ENCODE assay signal across 8 cellular contexts in genomic region chr9:89234636-89235035, GRCh38.
DNase-seq lines count a peak whose midpoint lies in the region; TF ChIP-seq lines count a peak whose summit lies in the region.

No MANE protein-coding gene starts in this region.

- DNase-seq in GM10248 (ENCODE audit: extremely low spot score) (peak; percentile 43), foreskin fibroblast (peak in 1 of 2 donors; percentile 46), DMS153 treated with DMSO at 0.1 percent for 48 hours (lab: John Stamatoyannopoulos, UW; ENCODE audit: unreplicated experiment) (no peak), NK-92 (lab: John Stamatoyannopoulos, UW; ENCODE audit: unreplicated experiment) (no peak), T1000 (lab: John Stamatoyannopoulos, UW) (no peak)
- DNase-seq in stimulated activated CD4-positive, alpha-beta T cell treated with anti-CD3 and anti-CD28 coated beads, Interleukin-1b, Interleukin-23, amount 100 ng/mL, for 24 hours (ENCODE audit: low read depth in 4 of 4, low spot score in 1 of 4): peak in 3 of 4 experiments; percentile 2 to 51 (median 42)

- H3K27ac ChIP-seq in HEK293 (ENCODE audit: extremely low read depth, low read depth, low read length): no peak overlapping the region

- TF ChIP-seq CTCF in GM10248 (IDR thresholded peaks at IDR 0.05; ENCODE audit: control extremely low read depth, extremely low read depth, low read depth, missing control alignments) (no peak), HEK293 (tag by site-specific recombination; IDR thresholded peaks at IDR 0.05) (peak; percentile 50; the same call in 1 of the 2 replicates), WI38 (IDR thresholded peaks at IDR 0.05; ENCODE audit: low read depth, low read length) (no peak), foreskin fibroblast (IDR thresholded peaks at IDR 0.05; ENCODE audit: low read depth, low read length) (peak; percentile 9)

- H3K4me1 ChIP-seq in HEK293 (ENCODE audit: control insufficient read depth, insufficient read depth, low read length): no peaks in the 10 kb centered on the region

- no peak overlapping the region for H3K4me3 ChIP-seq in HEK293 (ENCODE audit: low read depth, low read length)
- H3K4me3 ChIP-seq in WI38 (ENCODE audit: low read depth, low read length): peak overlapping the region; percentile 29
- H3K4me3 ChIP-seq in foreskin fibroblast (ENCODE audit: low read depth in 1 of 2, low read length in 2 of 2): peak overlapping the region in 1 of 2 donors; percentile 12

- POLR2A ChIA-PET in GM10248 (lab: Yijun Ruan, JAX): no interaction called here
- POLR2A ChIA-PET in HEK293 (lab: Yijun Ruan, JAX): no interaction called here

- H3K36me3 ChIP-seq in HEK293 (ENCODE audit: control insufficient read depth in 2 of 2, insufficient read depth in 1 of 2, low read length in 2 of 2): no peaks in the 10 kb centered on the region

- H3K9me3 ChIP-seq in HEK293 (ENCODE audit: control insufficient read depth, insufficient read depth, low read depth, low read length): no peaks in the 10 kb centered on the region

- CTCF ChIA-PET in GM10248 (lab: Yijun Ruan, JAX) (no interaction called here), HEK293 (lab: Yijun Ruan, JAX) (no interaction called here)

TF ChIP-seq in HEK293, 187 proteins besides CTCF, POLR2A, EP300 and RAD21:
- TF ChIP-seq ZBTB6 (tag by site-specific recombination; IDR thresholded peaks at IDR 0.05): no peak
- no peak for TF ChIP-seq ZNF391 (tag by site-specific recombination; IDR thresholded peaks at IDR 0.05; ENCODE audit: borderline replicate concordance, low read depth)
- no peak for TF ChIP-seq ZNF292 (tag by site-specific recombination; IDR thresholded peaks at IDR 0.05; ENCODE audit: borderline replicate concordance, low read depth)
- TF ChIP-seq ZNF561 (tag by site-specific recombination; IDR thresholded peaks at IDR 0.05; ENCODE audit: borderline replicate concordance): no peak
- no peak for TF ChIP-seq SALL2 (tag by site-specific recombination; IDR thresholded peaks at IDR 0.05; ENCODE audit: borderline replicate concordance)
- TF ChIP-seq ZSCAN23 (tag by site-specific recombination; IDR thresholded peaks at IDR 0.05): no peak
- TF ChIP-seq EGR2 (tag by site-specific recombination; IDR thresholded peaks at IDR 0.05; ENCODE audit: low read depth): peak; percentile 29; the same call in 1 of the 2 replicates
- no peak for TF ChIP-seq REST (tag by site-specific recombination; IDR thresholded peaks at IDR 0.05)
- TF ChIP-seq ZBTB17 (tag by site-specific recombination; IDR thresholded peaks at IDR 0.05): 0 out of 2 replicates have a peak, but pooled peaks have one; percentile 15

Comparison
In these comparisons a context has a peak if more than half of its experiments do, and no peak if none do; other contexts are left out.
1. DNase-seq: peak in GM10248 (single experiment) and stimulated activated CD4-positive, alpha-beta T cell treated with anti-CD3 and anti-CD28 coated beads, Interleukin-1b, Interleukin-23, amount 100 ng/mL, for 24 hours (3 of 4); none in DMS153 treated with DMSO at 0.1 percent for 48 hours (single experiment), NK-92 (single experiment) and T1000 (single experiment).
2. CTCF ChIP-seq: peak in HEK293 (single experiment) and foreskin fibroblast (single experiment); none in GM10248 (single experiment) and WI38 (single experiment).